Comparison of ENCODE assay signal across 1 cellular context in the genomic region with DNA sequence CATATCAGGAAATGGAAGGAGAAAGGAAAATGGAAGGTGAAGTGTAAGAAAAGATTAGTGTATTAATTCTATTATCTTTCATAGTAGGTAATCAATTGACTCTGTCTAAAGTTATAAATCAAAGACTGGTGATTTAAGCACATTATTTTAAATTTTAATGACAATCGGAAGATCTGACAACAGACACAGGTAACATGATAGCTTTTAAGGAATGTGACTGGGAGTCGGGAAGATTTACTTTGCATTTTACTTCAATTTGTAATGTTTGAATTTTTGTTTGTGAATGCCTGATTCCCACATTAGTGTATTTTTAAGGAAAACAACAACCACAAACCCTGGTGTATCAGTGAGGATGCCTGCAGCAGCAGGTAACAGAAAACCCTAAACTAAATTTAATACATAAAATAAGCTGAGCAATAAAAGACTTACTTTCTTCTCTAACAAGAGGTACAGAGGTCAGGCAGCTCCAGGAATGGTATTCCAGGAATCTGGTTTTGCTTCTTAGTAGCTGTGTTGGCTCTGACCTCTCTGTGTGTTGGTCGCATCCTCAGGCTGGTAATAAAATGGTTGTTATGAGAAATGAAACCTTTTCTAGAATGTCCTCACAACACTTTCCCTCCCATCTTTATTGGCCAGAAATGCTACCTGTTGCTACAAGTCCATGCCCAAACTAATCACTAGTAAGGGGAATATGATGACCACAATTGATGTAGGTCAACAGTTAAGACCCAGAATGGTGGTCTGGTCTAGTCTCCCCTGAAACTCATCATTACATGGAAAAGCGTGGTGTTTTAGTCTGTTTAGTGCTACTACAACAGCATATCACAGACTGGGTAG.
TF ChIP-seq lines count a peak whose summit lies in the region.

No MANE protein-coding gene starts in this region.

TF ChIP-seq in GM23338, 12 proteins besides CTCF, POLR2A, EP300 and RAD21:
- TF ChIP-seq, protein P1, sequence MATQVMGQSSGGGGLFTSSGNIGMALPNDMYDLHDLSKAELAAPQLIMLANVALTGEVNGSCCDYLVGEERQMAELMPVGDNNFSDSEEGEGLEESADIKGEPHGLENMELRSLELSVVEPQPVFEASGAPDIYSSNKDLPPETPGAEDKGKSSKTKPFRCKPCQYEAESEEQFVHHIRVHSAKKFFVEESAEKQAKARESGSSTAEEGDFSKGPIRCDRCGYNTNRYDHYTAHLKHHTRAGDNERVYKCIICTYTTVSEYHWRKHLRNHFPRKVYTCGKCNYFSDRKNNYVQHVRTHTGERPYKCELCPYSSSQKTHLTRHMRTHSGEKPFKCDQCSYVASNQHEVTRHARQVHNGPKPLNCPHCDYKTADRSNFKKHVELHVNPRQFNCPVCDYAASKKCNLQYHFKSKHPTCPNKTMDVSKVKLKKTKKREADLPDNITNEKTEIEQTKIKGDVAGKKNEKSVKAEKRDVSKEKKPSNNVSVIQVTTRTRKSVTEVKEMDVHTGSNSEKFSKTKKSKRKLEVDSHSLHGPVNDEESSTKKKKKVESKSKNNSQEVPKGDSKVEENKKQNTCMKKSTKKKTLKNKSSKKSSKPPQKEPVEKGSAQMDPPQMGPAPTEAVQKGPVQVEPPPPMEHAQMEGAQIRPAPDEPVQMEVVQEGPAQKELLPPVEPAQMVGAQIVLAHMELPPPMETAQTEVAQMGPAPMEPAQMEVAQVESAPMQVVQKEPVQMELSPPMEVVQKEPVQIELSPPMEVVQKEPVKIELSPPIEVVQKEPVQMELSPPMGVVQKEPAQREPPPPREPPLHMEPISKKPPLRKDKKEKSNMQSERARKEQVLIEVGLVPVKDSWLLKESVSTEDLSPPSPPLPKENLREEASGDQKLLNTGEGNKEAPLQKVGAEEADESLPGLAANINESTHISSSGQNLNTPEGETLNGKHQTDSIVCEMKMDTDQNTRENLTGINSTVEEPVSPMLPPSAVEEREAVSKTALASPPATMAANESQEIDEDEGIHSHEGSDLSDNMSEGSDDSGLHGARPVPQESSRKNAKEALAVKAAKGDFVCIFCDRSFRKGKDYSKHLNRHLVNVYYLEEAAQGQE (IDR thresholded peaks at IDR 0.05; ENCODE audit: unreplicated experiment): no peak
- TF ChIP-seq, protein P2, sequence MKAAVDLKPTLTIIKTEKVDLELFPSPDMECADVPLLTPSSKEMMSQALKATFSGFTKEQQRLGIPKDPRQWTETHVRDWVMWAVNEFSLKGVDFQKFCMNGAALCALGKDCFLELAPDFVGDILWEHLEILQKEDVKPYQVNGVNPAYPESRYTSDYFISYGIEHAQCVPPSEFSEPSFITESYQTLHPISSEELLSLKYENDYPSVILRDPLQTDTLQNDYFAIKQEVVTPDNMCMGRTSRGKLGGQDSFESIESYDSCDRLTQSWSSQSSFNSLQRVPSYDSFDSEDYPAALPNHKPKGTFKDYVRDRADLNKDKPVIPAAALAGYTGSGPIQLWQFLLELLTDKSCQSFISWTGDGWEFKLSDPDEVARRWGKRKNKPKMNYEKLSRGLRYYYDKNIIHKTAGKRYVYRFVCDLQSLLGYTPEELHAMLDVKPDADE (IDR thresholded peaks at IDR 0.05): no peak
- TF ChIP-seq EZH2phosphoT487 (IDR thresholded peaks at IDR 0.05; ENCODE audit: unreplicated experiment): no peak
- TF ChIP-seq ZNF114 (CRISPR knock-in tag; IDR thresholded peaks at IDR 0.05): 0 out of 2 replicates have a peak, but pooled peaks have one; percentile 14
- TF ChIP-seq, protein P3, sequence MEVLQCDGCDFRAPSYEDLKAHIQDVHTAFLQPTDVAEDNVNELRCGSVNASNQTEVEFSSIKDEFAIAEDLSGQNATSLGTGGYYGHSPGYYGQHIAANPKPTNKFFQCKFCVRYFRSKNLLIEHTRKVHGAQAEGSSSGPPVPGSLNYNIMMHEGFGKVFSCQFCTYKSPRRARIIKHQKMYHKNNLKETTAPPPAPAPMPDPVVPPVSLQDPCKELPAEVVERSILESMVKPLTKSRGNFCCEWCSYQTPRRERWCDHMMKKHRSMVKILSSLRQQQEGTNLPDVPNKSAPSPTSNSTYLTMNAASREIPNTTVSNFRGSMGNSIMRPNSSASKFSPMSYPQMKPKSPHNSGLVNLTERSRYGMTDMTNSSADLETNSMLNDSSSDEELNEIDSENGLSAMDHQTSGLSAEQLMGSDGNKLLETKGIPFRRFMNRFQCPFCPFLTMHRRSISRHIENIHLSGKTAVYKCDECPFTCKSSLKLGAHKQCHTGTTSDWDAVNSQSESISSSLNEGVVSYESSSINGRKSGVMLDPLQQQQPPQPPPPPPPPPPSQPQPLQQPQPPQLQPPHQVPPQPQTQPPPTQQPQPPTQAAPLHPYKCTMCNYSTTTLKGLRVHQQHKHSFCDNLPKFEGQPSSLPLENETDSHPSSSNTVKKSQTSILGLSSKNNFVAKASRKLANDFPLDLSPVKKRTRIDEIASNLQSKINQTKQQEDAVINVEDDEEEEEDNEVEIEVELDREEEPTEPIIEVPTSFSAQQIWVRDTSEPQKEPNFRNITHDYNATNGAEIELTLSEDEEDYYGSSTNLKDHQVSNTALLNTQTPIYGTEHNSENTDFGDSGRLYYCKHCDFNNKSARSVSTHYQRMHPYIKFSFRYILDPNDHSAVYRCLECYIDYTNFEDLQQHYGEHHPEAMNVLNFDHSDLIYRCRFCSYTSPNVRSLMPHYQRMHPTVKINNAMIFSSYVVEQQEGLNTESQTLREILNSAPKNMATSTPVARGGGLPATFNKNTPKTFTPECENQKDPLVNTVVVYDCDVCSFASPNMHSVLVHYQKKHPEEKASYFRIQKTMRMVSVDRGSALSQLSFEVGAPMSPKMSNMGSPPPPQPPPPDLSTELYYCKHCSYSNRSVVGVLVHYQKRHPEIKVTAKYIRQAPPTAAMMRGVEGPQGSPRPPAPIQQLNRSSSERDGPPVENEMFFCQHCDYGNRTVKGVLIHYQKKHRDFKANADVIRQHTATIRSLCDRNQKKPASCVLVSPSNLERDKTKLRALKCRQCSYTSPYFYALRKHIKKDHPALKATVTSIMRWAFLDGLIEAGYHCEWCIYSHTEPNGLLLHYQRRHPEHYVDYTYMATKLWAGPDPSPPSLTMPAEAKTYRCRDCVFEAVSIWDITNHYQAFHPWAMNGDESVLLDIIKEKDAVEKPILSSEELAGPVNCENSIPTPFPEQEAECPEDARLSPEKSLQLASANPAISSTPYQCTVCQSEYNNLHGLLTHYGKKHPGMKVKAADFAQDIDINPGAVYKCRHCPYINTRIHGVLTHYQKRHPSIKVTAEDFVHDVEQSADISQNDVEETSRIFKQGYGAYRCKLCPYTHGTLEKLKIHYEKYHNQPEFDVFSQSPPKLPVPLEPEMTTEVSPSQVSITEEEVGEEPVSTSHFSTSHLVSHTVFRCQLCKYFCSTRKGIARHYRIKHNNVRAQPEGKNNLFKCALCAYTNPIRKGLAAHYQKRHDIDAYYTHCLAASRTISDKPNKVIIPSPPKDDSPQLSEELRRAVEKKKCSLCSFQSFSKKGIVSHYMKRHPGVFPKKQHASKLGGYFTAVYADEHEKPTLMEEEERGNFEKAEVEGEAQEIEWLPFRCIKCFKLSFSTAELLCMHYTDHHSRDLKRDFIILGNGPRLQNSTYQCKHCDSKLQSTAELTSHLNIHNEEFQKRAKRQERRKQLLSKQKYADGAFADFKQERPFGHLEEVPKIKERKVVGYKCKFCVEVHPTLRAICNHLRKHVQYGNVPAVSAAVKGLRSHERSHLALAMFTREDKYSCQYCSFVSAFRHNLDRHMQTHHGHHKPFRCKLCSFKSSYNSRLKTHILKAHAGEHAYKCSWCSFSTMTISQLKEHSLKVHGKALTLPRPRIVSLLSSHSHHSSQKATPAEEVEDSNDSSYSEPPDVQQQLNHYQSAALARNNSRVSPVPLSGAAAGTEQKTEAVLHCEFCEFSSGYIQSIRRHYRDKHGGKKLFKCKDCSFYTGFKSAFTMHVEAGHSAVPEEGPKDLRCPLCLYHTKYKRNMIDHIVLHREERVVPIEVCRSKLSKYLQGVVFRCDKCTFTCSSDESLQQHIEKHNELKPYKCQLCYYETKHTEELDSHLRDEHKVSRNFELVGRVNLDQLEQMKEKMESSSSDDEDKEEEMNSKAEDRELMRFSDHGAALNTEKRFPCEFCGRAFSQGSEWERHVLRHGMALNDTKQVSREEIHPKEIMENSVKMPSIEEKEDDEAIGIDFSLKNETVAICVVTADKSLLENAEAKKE (CRISPR knock-in tag; IDR thresholded peaks at IDR 0.05): peak; percentile 79; the same call in 1 of the 2 replicates
- TF ChIP-seq ZNF331 (CRISPR knock-in tag; IDR thresholded peaks at IDR 0.05; ENCODE audit: low read depth): no peak
- TF ChIP-seq NANOG (IDR thresholded peaks at IDR 0.05; ENCODE audit: borderline replicate concordance): peak; percentile 33; the same call in 1 of the 2 replicates
- no peak for TF ChIP-seq POLR2AphosphoS5 (IDR thresholded peaks at IDR 0.05; ENCODE audit: low read depth)
